In the genomic region with DNA sequence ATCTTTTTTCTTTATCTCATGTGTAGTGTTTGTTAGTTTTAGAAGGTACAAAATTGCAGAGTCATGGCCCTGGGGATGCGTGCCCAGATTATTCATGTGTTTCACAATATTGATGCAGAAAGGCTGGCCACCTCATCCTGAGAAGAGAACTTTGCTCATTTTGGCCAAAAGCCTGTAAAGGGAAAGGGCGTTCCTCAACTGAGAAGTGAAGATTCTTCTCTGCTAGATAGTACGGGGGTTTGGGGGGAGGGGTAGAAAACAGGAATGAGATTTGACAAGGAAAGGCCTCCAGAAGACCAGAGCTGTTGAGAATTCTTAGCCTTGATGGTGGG, we compare ENCODE assay signal across 1 cellular context.
TF ChIP-seq lines count a peak whose summit lies in the region.

No MANE protein-coding gene starts in this region.

TF ChIP-seq in HepG2, 621 proteins besides CTCF, POLR2A, EP300 and RAD21 (continued from another document):
- TF ChIP-seq, protein P1, sequence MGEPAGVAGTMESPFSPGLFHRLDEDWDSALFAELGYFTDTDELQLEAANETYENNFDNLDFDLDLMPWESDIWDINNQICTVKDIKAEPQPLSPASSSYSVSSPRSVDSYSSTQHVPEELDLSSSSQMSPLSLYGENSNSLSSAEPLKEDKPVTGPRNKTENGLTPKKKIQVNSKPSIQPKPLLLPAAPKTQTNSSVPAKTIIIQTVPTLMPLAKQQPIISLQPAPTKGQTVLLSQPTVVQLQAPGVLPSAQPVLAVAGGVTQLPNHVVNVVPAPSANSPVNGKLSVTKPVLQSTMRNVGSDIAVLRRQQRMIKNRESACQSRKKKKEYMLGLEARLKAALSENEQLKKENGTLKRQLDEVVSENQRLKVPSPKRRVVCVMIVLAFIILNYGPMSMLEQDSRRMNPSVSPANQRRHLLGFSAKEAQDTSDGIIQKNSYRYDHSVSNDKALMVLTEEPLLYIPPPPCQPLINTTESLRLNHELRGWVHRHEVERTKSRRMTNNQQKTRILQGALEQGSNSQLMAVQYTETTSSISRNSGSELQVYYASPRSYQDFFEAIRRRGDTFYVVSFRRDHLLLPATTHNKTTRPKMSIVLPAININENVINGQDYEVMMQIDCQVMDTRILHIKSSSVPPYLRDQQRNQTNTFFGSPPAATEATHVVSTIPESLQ (CRISPR knock-in tag; conservative IDR thresholded peaks at IDR 0.05): no peak
- TF ChIP-seq CBFB (CRISPR knock-in tag; IDR thresholded peaks at IDR 0.05) (no peak), ZBTB1 (CRISPR knock-in tag; IDR thresholded peaks at IDR 0.05; ENCODE audit: borderline replicate concordance) (no peak), SMYD3 (CRISPR knock-in tag; IDR thresholded peaks at IDR 0.05) (no peak), NPAS2 (CRISPR knock-in tag; IDR thresholded peaks at IDR 0.05; ENCODE audit: borderline replicate concordance) (no peak), NFE2 (CRISPR knock-in tag; IDR thresholded peaks at IDR 0.05) (peak; percentile 93), DNMT1 (CRISPR knock-in tag; IDR thresholded peaks at IDR 0.05) (no peak), PTBP1 (IDR thresholded peaks at IDR 0.05; ENCODE audit: low read depth, low read length, poor library complexity, severe bottlenecking) (no peak), ZNF761 (CRISPR knock-in tag; conservative IDR thresholded peaks at IDR 0.05) (no peak), ZNF878 (CRISPR knock-in tag; IDR thresholded peaks at IDR 0.05) (no peak), DNMT3B (CRISPR knock-in tag; conservative IDR thresholded peaks at IDR 0.05) (no peak), SAP130 (CRISPR knock-in tag; IDR thresholded peaks at IDR 0.05; ENCODE audit: low read depth) (peak; percentile 63), U2AF1 (optimal IDR thresholded peaks at IDR 0.05; ENCODE audit: low read depth, low read length) (no peak), ZNF354B (CRISPR knock-in tag; IDR thresholded peaks at IDR 0.05) (no peak), ZNF777 (CRISPR knock-in tag; IDR thresholded peaks at IDR 0.05) (no peak), JUNB (CRISPR knock-in tag; IDR thresholded peaks at IDR 0.05; ENCODE audit: borderline replicate concordance) (no peak), FOSL2 (CRISPR knock-in tag; IDR thresholded peaks at IDR 0.05) (peak; percentile 77), JDP2 (CRISPR knock-in tag; IDR thresholded peaks at IDR 0.05; ENCODE audit: borderline replicate concordance) (no peak), ZNF333 (CRISPR knock-in tag; IDR thresholded peaks at IDR 0.05; ENCODE audit: borderline replicate concordance) (no peak), RFXANK (CRISPR knock-in tag; IDR thresholded peaks at IDR 0.05) (no peak), EHMT2 (IDR thresholded peaks at IDR 0.05; ENCODE audit: borderline replicate concordance, low read depth, low read length) (no peak), RFX3 (CRISPR knock-in tag; IDR thresholded peaks at IDR 0.05) (no peak), ETV5 (CRISPR knock-in tag; IDR thresholded peaks at IDR 0.05; ENCODE audit: borderline replicate concordance) (no peak), ATF1 (CRISPR knock-in tag; IDR thresholded peaks at IDR 0.05) (no peak), FOXM1 (CRISPR knock-in tag; IDR thresholded peaks at IDR 0.05) (no peak), GABPA (IDR thresholded peaks at IDR 0.05; ENCODE audit: low read depth, low read length) (no peak), GABPA (CRISPR knock-in tag; IDR thresholded peaks at IDR 0.05; ENCODE audit: low read depth) (no peak), ZNF678 (CRISPR knock-in tag; IDR thresholded peaks at IDR 0.05) (no peak), HDAC2 (CRISPR knock-in tag; IDR thresholded peaks at IDR 0.05) (0 out of 2 replicates have a peak, but pooled peaks have one; percentile 44), BRCA1 (CRISPR knock-in tag; IDR thresholded peaks at IDR 0.05) (no peak), RARG (CRISPR knock-in tag; IDR thresholded peaks at IDR 0.05; ENCODE audit: low read depth) (no peak), ZNF75D (CRISPR knock-in tag; IDR thresholded peaks at IDR 0.05; ENCODE audit: borderline replicate concordance) (no peak), ZBTB20 (CRISPR knock-in tag; IDR thresholded peaks at IDR 0.05; ENCODE audit: borderline replicate concordance, low read depth) (no peak), PHF5A (CRISPR knock-in tag; IDR thresholded peaks at IDR 0.05; ENCODE audit: low read depth, unreplicated experiment) (no peak), JUND (CRISPR knock-in tag; IDR thresholded peaks at IDR 0.05) (no peak), ATM (IDR thresholded peaks at IDR 0.05; ENCODE audit: borderline replicate concordance) (no peak), FOXK1 (CRISPR knock-in tag; IDR thresholded peaks at IDR 0.05; ENCODE audit: borderline replicate concordance, low read depth) (0 out of 2 replicates have a peak, but pooled peaks have one; percentile 20), ZNF644 (CRISPR knock-in tag; IDR thresholded peaks at IDR 0.05; ENCODE audit: low read depth) (peak; percentile 54; the same call in 1 of the 2 replicates), HMG20A (CRISPR knock-in tag; IDR thresholded peaks at IDR 0.05; ENCODE audit: borderline replicate concordance) (no peak), ZNF567 (CRISPR knock-in tag; IDR thresholded peaks at IDR 0.05; ENCODE audit: borderline replicate concordance) (no peak), POLR2G (IDR thresholded peaks at IDR 0.05; ENCODE audit: low read depth, low read length) (peak; percentile 7; the same call in 1 of the 2 replicates), ZNF550 (CRISPR knock-in tag; IDR thresholded peaks at IDR 0.05; ENCODE audit: borderline replicate concordance) (no peak), ZMAT3 (CRISPR knock-in tag; conservative IDR thresholded peaks at IDR 0.05) (no peak)
- TF ChIP-seq, protein P2, sequence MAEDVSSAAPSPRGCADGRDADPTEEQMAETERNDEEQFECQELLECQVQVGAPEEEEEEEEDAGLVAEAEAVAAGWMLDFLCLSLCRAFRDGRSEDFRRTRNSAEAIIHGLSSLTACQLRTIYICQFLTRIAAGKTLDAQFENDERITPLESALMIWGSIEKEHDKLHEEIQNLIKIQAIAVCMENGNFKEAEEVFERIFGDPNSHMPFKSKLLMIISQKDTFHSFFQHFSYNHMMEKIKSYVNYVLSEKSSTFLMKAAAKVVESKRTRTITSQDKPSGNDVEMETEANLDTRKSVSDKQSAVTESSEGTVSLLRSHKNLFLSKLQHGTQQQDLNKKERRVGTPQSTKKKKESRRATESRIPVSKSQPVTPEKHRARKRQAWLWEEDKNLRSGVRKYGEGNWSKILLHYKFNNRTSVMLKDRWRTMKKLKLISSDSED (CRISPR knock-in tag; IDR thresholded peaks at IDR 0.05): no peak
- TF ChIP-seq, protein P3, sequence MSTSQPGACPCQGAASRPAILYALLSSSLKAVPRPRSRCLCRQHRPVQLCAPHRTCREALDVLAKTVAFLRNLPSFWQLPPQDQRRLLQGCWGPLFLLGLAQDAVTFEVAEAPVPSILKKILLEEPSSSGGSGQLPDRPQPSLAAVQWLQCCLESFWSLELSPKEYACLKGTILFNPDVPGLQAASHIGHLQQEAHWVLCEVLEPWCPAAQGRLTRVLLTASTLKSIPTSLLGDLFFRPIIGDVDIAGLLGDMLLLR (CRISPR knock-in tag; IDR thresholded peaks at IDR 0.05): no peak
- TF ChIP-seq, protein P4, sequence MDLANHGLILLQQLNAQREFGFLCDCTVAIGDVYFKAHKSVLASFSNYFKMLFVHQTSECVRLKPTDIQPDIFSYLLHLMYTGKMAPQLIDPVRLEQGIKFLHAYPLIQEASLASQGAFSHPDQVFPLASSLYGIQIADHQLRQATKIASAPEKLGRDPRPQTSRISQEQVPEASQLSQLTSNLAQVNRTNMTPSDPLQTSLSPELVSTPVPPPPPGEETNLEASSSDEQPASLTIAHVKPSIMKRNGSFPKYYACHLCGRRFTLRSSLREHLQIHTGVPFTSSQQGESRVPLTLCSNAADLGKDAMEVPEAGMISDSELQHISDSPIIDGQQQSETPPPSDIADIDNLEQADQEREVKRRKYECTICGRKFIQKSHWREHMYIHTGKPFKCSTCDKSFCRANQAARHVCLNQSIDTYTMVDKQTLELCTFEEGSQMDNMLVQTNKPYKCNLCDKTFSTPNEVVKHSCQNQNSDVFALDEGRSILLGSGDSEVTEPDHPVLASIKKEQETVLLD (CRISPR knock-in tag; IDR thresholded peaks at IDR 0.05; ENCODE audit: low read depth): no peak
- TF ChIP-seq, protein P5, sequence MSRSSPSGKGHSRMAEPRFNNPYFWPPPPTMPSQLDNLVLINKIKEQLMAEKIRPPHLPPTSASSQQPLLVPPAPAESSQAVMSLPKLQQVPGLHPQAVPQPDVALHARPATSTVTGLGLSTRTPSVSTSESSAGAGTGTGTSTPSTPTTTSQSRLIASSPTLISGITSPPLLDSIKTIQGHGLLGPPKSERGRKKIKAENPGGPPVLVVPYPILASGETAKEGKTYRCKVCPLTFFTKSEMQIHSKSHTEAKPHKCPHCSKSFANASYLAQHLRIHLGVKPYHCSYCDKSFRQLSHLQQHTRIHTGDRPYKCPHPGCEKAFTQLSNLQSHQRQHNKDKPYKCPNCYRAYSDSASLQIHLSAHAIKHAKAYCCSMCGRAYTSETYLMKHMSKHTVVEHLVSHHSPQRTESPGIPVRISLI (CRISPR knock-in tag; IDR thresholded peaks at IDR 0.05; ENCODE audit: borderline replicate concordance): no peak
- TF ChIP-seq, protein P6, sequence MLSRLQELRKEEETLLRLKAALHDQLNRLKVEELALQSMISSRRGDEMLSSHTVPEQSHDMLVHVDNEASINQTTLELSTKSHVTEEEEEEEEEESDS (CRISPR knock-in tag; IDR thresholded peaks at IDR 0.05; ENCODE audit: borderline replicate concordance): no peak
- TF ChIP-seq, protein P7, sequence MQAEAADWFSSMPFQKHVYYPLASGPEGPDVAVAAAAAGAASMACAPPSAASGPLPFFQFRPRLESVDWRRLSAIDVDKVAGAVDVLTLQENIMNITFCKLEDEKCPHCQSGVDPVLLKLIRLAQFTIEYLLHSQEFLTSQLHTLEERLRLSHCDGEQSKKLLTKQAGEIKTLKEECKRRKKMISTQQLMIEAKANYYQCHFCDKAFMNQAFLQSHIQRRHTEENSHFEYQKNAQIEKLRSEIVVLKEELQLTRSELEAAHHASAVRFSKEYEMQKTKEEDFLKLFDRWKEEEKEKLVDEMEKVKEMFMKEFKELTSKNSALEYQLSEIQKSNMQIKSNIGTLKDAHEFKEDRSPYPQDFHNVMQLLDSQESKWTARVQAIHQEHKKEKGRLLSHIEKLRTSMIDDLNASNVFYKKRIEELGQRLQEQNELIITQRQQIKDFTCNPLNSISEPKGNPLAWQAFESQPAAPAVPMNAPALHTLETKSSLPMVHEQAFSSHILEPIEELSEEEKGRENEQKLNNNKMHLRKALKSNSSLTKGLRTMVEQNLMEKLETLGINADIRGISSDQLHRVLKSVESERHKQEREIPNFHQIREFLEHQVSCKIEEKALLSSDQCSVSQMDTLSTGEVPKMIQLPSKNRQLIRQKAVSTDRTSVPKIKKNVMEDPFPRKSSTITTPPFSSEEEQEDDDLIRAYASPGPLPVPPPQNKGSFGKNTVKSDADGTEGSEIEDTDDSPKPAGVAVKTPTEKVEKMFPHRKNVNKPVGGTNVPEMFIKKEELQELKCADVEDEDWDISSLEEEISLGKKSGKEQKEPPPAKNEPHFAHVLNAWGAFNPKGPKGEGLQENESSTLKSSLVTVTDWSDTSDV (CRISPR knock-in tag; IDR thresholded peaks at IDR 0.05): no peak
- TF ChIP-seq, protein P8, sequence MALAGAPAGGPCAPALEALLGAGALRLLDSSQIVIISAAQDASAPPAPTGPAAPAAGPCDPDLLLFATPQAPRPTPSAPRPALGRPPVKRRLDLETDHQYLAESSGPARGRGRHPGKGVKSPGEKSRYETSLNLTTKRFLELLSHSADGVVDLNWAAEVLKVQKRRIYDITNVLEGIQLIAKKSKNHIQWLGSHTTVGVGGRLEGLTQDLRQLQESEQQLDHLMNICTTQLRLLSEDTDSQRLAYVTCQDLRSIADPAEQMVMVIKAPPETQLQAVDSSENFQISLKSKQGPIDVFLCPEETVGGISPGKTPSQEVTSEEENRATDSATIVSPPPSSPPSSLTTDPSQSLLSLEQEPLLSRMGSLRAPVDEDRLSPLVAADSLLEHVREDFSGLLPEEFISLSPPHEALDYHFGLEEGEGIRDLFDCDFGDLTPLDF (CRISPR knock-in tag; IDR thresholded peaks at IDR 0.05): no peak
- TF ChIP-seq, protein P9, sequence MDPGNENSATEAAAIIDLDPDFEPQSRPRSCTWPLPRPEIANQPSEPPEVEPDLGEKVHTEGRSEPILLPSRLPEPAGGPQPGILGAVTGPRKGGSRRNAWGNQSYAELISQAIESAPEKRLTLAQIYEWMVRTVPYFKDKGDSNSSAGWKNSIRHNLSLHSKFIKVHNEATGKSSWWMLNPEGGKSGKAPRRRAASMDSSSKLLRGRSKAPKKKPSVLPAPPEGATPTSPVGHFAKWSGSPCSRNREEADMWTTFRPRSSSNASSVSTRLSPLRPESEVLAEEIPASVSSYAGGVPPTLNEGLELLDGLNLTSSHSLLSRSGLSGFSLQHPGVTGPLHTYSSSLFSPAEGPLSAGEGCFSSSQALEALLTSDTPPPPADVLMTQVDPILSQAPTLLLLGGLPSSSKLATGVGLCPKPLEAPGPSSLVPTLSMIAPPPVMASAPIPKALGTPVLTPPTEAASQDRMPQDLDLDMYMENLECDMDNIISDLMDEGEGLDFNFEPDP (CRISPR knock-in tag; conservative IDR thresholded peaks at IDR 0.05): no peak
TF ChIP-seq in HepG2: peak in this region for 26.
